In the genomic region with DNA sequence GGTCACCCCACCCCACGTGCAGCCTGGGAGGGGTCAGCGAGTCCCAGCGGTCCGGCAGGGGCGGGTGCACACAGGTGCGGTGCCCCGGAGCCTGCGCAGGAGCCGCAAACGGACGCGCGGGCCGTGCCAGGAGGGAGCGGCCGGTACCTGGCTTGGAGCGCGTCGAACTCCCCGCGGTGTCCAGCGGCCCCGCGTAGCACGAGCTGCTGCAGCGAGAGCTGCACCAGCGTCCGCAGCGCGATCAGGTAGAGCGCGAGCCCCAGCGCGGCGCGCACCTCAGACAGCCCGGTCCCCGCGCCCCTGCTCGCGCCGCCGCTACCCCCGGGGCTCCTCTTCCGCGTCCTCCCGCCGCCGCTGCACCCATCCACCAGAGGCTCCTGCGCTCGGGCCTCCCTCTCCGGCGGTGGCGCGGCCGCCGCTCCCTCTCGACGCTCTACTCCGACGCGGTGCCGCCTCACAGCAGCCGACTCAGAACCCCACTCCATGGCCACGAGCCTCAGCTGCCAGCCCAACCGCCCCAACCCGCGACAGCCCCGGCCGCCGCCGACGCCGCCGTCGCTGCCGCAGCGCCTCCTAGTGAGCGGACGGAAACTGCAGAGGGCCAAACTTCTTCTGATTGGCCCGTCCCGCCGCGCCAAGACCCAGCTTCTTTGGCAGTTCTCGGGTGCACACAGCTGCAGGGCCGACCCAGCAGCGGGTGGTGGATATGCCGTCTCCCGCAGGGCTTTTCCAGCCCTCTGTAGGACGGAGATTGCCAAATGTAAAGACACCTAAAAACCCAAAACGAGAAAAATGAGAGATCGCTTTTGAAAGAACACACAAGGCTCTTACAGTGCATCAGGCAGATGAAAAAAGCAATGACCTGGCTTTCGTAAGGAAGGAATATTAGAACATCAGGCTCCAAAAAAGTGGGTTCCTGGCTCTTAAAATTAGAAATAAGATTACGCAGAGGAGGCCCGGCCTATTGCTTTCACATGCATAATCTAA, we compare ENCODE assay signal across 7 cellular contexts. TPM values are rescaled to one million over a fixed set of nuclear protein-coding genes. Genes with fewer than 3 reads are reported as not detected.
DNase-seq lines count a peak whose midpoint lies in the region; ATAC-seq, FAIRE-seq and TF ChIP-seq lines count a peak whose summit lies in the region.

A gene with protein sequence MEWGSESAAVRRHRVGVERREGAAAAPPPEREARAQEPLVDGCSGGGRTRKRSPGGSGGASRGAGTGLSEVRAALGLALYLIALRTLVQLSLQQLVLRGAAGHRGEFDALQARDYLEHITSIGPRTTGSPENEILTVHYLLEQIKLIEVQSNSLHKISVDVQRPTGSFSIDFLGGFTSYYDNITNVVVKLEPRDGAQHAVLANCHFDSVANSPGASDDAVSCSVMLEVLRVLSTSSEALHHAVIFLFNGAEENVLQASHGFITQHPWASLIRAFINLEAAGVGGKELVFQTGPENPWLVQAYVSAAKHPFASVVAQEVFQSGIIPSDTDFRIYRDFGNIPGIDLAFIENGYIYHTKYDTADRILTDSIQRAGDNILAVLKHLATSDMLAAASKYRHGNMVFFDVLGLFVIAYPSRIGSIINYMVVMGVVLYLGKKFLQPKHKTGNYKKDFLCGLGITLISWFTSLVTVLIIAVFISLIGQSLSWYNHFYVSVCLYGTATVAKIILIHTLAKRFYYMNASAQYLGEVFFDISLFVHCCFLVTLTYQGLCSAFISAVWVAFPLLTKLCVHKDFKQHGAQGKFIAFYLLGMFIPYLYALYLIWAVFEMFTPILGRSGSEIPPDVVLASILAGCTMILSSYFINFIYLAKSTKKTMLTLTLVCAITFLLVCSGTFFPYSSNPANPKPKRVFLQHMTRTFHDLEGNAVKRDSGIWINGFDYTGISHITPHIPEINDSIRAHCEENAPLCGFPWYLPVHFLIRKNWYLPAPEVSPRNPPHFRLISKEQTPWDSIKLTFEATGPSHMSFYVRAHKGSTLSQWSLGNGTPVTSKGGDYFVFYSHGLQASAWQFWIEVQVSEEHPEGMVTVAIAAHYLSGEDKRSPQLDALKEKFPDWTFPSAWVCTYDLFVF (minus strand): TSS at position 575 of the 987 bp plus-strand sequence. CDS start 90 bp downstream, at position 485.

- peak within 1 kb of the TSS; percentile 87 for H3K4me2 ChIP-seq in astrocyte (ENCODE audit: low read length)
- H3K4me2 ChIP-seq in hepatocyte, result peak within 1 kb of the TSS; percentile 86

- H3K4me1 ChIP-seq in astrocyte (ENCODE audit: insufficient read depth, low read length), result peaks cover 5% of the 10 kb centered on the region
- H3K4me1 ChIP-seq in hepatocyte (ENCODE audit: insufficient read depth), result peaks cover 14% of the 10 kb centered on the region

- no peaks in the 10 kb centered on the region for H3K9me2 ChIP-seq in hepatocyte (replicated peaks; ENCODE audit: insufficient read depth)

- FAIRE-seq in GM18507 (lab: Jason Lieb, UNC) (peak; percentile 87), astrocyte (lab: Jason Lieb, UNC) (no peak)

- peak within 1 kb of the TSS; percentile 91 for H3K27ac Mint-ChIP-seq in T-helper 2 cell treated with Interferon-gamma antibody and Interleukin-4, amounts not matched to agents 5 μg/mL and 100 μg/mL, for 36 hours
- peak within 1 kb of the TSS; percentile 64 for H3K27ac Mint-ChIP-seq in astrocyte (ENCODE audit: unreplicated experiment)

- peaks cover 57% of the 10 kb centered on the region for H3K4me1 Mint-ChIP-seq in T-helper 2 cell treated with Interferon-gamma antibody and Interleukin-4, amounts not matched to agents 5 μg/mL and 100 μg/mL, for 36 hours (ENCODE audit: low read depth)
- H3K4me1 Mint-ChIP-seq in astrocyte (ENCODE audit: low read depth, unreplicated experiment), result peaks cover 8% of the 10 kb centered on the region

- H3K36me3 ChIP-seq in astrocyte (ENCODE audit: insufficient read depth, low read length), result no peaks in the 10 kb centered on the region
- H3K36me3 ChIP-seq in hepatocyte (replicated peaks; ENCODE audit: insufficient read depth, low read depth), result no peaks in the 10 kb centered on the region

- peaks cover 39% of the 10 kb centered on the region for H3K27me3 ChIP-seq in astrocyte (ENCODE audit: insufficient read depth, low read length)
- no peaks in the 10 kb centered on the region for H3K27me3 ChIP-seq in hepatocyte

- peak; percentile 72 for ATAC-seq in HG02970 (IDR thresholded peaks at IDR 0.05; ENCODE audit: low FRiP score, unreplicated experiment)

- peaks cover 3% of the 10 kb centered on the region for H3K9me3 Mint-ChIP-seq in T-helper 2 cell treated with Interferon-gamma antibody and Interleukin-4, amounts not matched to agents 5 μg/mL and 100 μg/mL, for 36 hours
- no peaks in the 10 kb centered on the region for H3K9me3 Mint-ChIP-seq in astrocyte (ENCODE audit: unreplicated experiment)

- DNase-seq in GM18507 (ENCODE audit: extremely low spot score, insufficient read length, low read depth), result peak; percentile 76
- peak; percentile 63 to 85 for DNase-seq in NCI-H187 (lab: John Stamatoyannopoulos, UW)
- peak; percentile 89 for DNase-seq in T-helper 2 cell treated with Interferon-gamma antibody and Interleukin-4, amounts not matched to agents 5 μg/mL and 100 μg/mL, for 36 hours (ENCODE audit: low spot score)
- peak; percentile 62 for DNase-seq in astrocyte (ENCODE audit: low read depth)
- DNase-seq in hepatocyte (ENCODE audit: low spot score), result peak; percentile 92
- no peak for DNase-seq in retinal pigment epithelial cell (ENCODE audit: low read depth)

- peak within 1 kb of the TSS; percentile 62 for H3K9ac ChIP-seq in astrocyte (ENCODE audit: low read length)

- peak within 1 kb of the TSS; percentile 95 for H2AFZ ChIP-seq in astrocyte (ENCODE audit: low read depth, low read length)
- peak within 1 kb of the TSS; percentile 77 for H2AFZ ChIP-seq in hepatocyte

- peak within 1 kb of the TSS; percentile 67 for H3K4me3 ChIP-seq in astrocyte (ENCODE audit: insufficient read depth, low read depth, low read length)
- H3K4me3 ChIP-seq in hepatocyte, result peak within 1 kb of the TSS; percentile 34
- peak within 1 kb of the TSS; percentile 91 for H3K4me3 ChIP-seq in retinal pigment epithelial cell (ENCODE audit: low read length)

- H3K36me3 Mint-ChIP-seq in T-helper 2 cell treated with Interferon-gamma antibody and Interleukin-4, amounts not matched to agents 5 μg/mL and 100 μg/mL, for 36 hours (ENCODE audit: low read depth), result peaks cover 32% of the 10 kb centered on the region
- no peaks in the 10 kb centered on the region for H3K36me3 Mint-ChIP-seq in astrocyte (ENCODE audit: low read depth, unreplicated experiment)

- no peaks in the 10 kb centered on the region for H3K9me3 ChIP-seq in astrocyte (ENCODE audit: insufficient read depth, low read depth, low read length)
- no peaks in the 10 kb centered on the region for H3K9me3 ChIP-seq in hepatocyte (ENCODE audit: low read depth)

- no peaks in the 10 kb centered on the region for H3K27me3 Mint-ChIP-seq in T-helper 2 cell treated with Interferon-gamma antibody and Interleukin-4, amounts not matched to agents 5 μg/mL and 100 μg/mL, for 36 hours (ENCODE audit: low read depth)
- peaks cover 5% of the 10 kb centered on the region for H3K27me3 Mint-ChIP-seq in astrocyte (ENCODE audit: low read depth, unreplicated experiment)

- H3K79me2 ChIP-seq in astrocyte (ENCODE audit: insufficient read depth, low read length), result no peaks in the 10 kb centered on the region
- H3K79me2 ChIP-seq in hepatocyte, result peaks cover 28% of the 10 kb centered on the region

- 3% methylated on average over 70 of the region's 95 CpGs for WGBS in hepatocyte (ENCODE audit: low lambda C conversion rate, missing lambda C conversion rate)

- H3K27ac ChIP-seq in astrocyte (ENCODE audit: low read depth, low read length) (no peak within 1 kb of the TSS), hepatocyte (peak within 1 kb of the TSS; percentile 75)

- no peaks in the 10 kb centered on the region for H4K20me1 ChIP-seq in astrocyte (ENCODE audit: insufficient read depth, low read length)
- H4K20me1 ChIP-seq in hepatocyte (ENCODE audit: insufficient read depth, poor library complexity, severe bottlenecking), result no peaks in the 10 kb centered on the region

- H3K4me3 Mint-ChIP-seq in T-helper 2 cell treated with Interferon-gamma antibody and Interleukin-4, amounts not matched to agents 5 μg/mL and 100 μg/mL, for 36 hours, result peak within 1 kb of the TSS; percentile 98
- H3K4me3 Mint-ChIP-seq in astrocyte (ENCODE audit: unreplicated experiment), result peak within 1 kb of the TSS; percentile 92

- peak; percentile 64 for TF ChIP-seq CTCF in astrocyte (IDR thresholded peaks at IDR 0.05; ENCODE audit: insufficient read depth, low read depth, low read length)
- peak; percentile 98 for TF ChIP-seq CTCF in hepatocyte (IDR thresholded peaks at IDR 0.05; ENCODE audit: poor library complexity)
- TF ChIP-seq CTCF in retinal pigment epithelial cell (conservative IDR thresholded peaks at IDR 0.05; ENCODE audit: low read depth, low read length), result peak; percentile 74

RNA-seq across cellular contexts. Expression of the gene that starts here (rescaled TPM):
- 8.8 and 11.8 TPM in 2 replicates for total RNA-seq in astrocyte
- 22.4 and 23.6 TPM in 2 replicates for total RNA-seq in hepatocyte
- 9.2 and 15.9 TPM in 2 replicates for polyA plus RNA-seq in hepatocyte

Comparison
In these comparisons a context has a peak if more than half of its experiments do, and no peak if none do; other contexts are left out.
1. H3K4me3 ChIP-seq: peak in every context shown above with its lines; median percentile 91 in retinal pigment epithelial cell; 67 in astrocyte; 34 in hepatocyte.